In genomic region chr9:96462538-96462937, GRCh38 we compare ENCODE assay signal across 35 cellular contexts.
"Had no signal": no experiment of that assay in that cellular context is flagged by ENCODE, and none has a peak within 500 bp of the region (broad histone marks: within the 10 kb centered on the region; RNA-seq: fewer than 3 reads in every experiment).

No MANE protein-coding gene starts in this region.

- H3K9me3 ChIP-seq: breast epithelium, gastroesophageal sphincter, left lung, mucosa of descending colon, pancreas, prostate gland, sigmoid colon, thoracic aorta had no signal

- H3K27ac Mint-ChIP-seq: activated CD4-positive, alpha-beta T cell treated with anti-CD3 and anti-CD28 coated beads for 36 hours; activated CD8-positive, alpha-beta memory T cell treated with anti-CD3 and anti-CD28 coated beads, Interleukin-2, amount 10 ng/mL, durations not matched to agents 7 days and 5 days; activated CD8-positive, alpha-beta T cell treated with anti-CD3 and anti-CD28 coated beads, Interleukin-2, amount 10 ng/mL, durations not matched to agents 7 days and 5 days; activated naive CD4-positive, alpha-beta T cell treated with anti-CD3 and anti-CD28 coated beads, Interleukin-2, amount 50 U/mL, for 24 hours; activated naive CD8-positive, alpha-beta T cell treated with anti-CD3 and anti-CD28 coated beads, Interleukin-2, amount 50 U/mL, for 24 hours; activated T-helper 2 cell treated with anti-CD3 and anti-CD28 coated beads, Interferon-gamma antibody, Interleukin-2, Interleukin-4, amounts not matched to agents 10 μg/mL and 5 μg/mL and 100 μg/mL, durations not matched to agents 14 hours and 24 hours and 36 hours; dendritic cell treated with granulocyte-macrophage colony-stimulating factor and Interleukin-4, amounts not matched to agents 40 ng/mL and 50 ng/mL, for 4 days; nephron; stimulated activated effector memory CD8-positive, alpha-beta T cell treated with anti-CD3 and anti-CD28 coated beads, Interleukin-12 subunit alpha, Interleukin-12 subunit beta, amount 100 ng/mL, for 72 hours; stimulated activated naive CD8-positive, alpha-beta T cell treated with anti-CD3 and anti-CD28 coated beads, Interleukin-15, Interleukin-2, amounts not matched to agents 100 ng/mL and 50 ng/mL, for 24 hours; T-cell; T-helper 2 cell treated with Interferon-gamma antibody and Interleukin-4, amounts not matched to agents 5 μg/mL and 100 μg/mL, for 36 hours had no signal

- H3K9me3 Mint-ChIP-seq: activated naive CD4-positive, alpha-beta T cell treated with anti-CD3 and anti-CD28 coated beads, Interleukin-2, amount 50 U/mL, for 24 hours; activated naive CD8-positive, alpha-beta T cell treated with anti-CD3 and anti-CD28 coated beads, Interleukin-2, amount 50 U/mL, for 24 hours; activated T-helper 2 cell treated with anti-CD3 and anti-CD28 coated beads, Interferon-gamma antibody, Interleukin-2, Interleukin-4, amounts not matched to agents 10 μg/mL and 5 μg/mL and 100 μg/mL, durations not matched to agents 14 hours and 24 hours and 36 hours; central memory CD8-positive, alpha-beta T cell; dendritic cell treated with granulocyte-macrophage colony-stimulating factor and Interleukin-4, amounts not matched to agents 40 ng/mL and 50 ng/mL, for 4 days; nephron; stimulated activated effector memory CD8-positive, alpha-beta T cell treated with anti-CD3 and anti-CD28 coated beads, Interleukin-12 subunit alpha, Interleukin-12 subunit beta, amount 100 ng/mL, for 72 hours; stimulated activated naive CD8-positive, alpha-beta T cell treated with anti-CD3 and anti-CD28 coated beads, Interleukin-15, Interleukin-2, amounts not matched to agents 100 ng/mL and 50 ng/mL, for 24 hours; T-cell; T-helper 2 cell treated with Interferon-gamma antibody and Interleukin-4, amounts not matched to agents 5 μg/mL and 100 μg/mL, for 36 hours had no signal

- DNase-seq: activated CD4-positive, alpha-beta T cell treated with anti-CD3 and anti-CD28 coated beads for 36 hours; activated CD4-positive, CD25-positive, alpha-beta regulatory T cell; activated CD8-positive, alpha-beta memory T cell treated with anti-CD3 and anti-CD28 coated beads, Interleukin-2, amount 10 ng/mL, durations not matched to agents 7 days and 5 days; activated CD8-positive, alpha-beta T cell treated with anti-CD3 and anti-CD28 coated beads, Interleukin-2, amount 10 ng/mL, durations not matched to agents 7 days and 5 days; activated naive CD8-positive, alpha-beta T cell treated with anti-CD3 and anti-CD28 coated beads, Interleukin-2, amount 50 U/mL, for 24 hours; activated T-cell treated with anti-CD3 and anti-CD28 coated beads, Interleukin-2, amount 50 U/mL, for 48 hours; amygdala; effector CD4-positive, alpha-beta T cell; head of caudate nucleus; hippocampal formation; kidney glomerular epithelial cell; left lung; mucosa of descending colon; nucleus accumbens; pancreas; retina; sigmoid colon; small intestine; stimulated activated CD4-positive, alpha-beta T cell treated with anti-CD3 and anti-CD28 coated beads, Interleukin-4, amount 100 ng/mL, for 24 hours; T-cell; trophoblast cell had no signal

- H3K4me1 ChIP-seq: breast epithelium, left lung, pancreas, prostate gland, sigmoid colon had no signal

- H3K4me3 Mint-ChIP-seq: activated CD4-positive, alpha-beta T cell treated with anti-CD3 and anti-CD28 coated beads for 36 hours; activated CD8-positive, alpha-beta memory T cell treated with anti-CD3 and anti-CD28 coated beads, Interleukin-2, amount 10 ng/mL, durations not matched to agents 7 days and 5 days; activated CD8-positive, alpha-beta T cell treated with anti-CD3 and anti-CD28 coated beads, Interleukin-2, amount 10 ng/mL, durations not matched to agents 7 days and 5 days; activated naive CD4-positive, alpha-beta T cell treated with anti-CD3 and anti-CD28 coated beads, Interleukin-2, amount 50 U/mL, for 24 hours; activated naive CD8-positive, alpha-beta T cell treated with anti-CD3 and anti-CD28 coated beads, Interleukin-2, amount 50 U/mL, for 24 hours; central memory CD8-positive, alpha-beta T cell; dendritic cell treated with granulocyte-macrophage colony-stimulating factor and Interleukin-4, amounts not matched to agents 40 ng/mL and 50 ng/mL, for 4 days; nephron; stimulated activated effector memory CD8-positive, alpha-beta T cell treated with anti-CD3 and anti-CD28 coated beads, Interleukin-12 subunit alpha, Interleukin-12 subunit beta, amount 100 ng/mL, for 72 hours; stimulated activated naive CD8-positive, alpha-beta T cell treated with anti-CD3 and anti-CD28 coated beads, Interleukin-15, Interleukin-2, amounts not matched to agents 100 ng/mL and 50 ng/mL, for 24 hours; T-cell; T-helper 2 cell treated with Interferon-gamma antibody and Interleukin-4, amounts not matched to agents 5 μg/mL and 100 μg/mL, for 36 hours had no signal

- H3K4me3 ChIP-seq: breast epithelium, gastroesophageal sphincter, left lung, lung, mucosa of descending colon, pancreas, prostate gland, sigmoid colon, thoracic aorta had no signal

- H3K27me3 Mint-ChIP-seq: activated CD4-positive, alpha-beta T cell treated with anti-CD3 and anti-CD28 coated beads for 36 hours; activated CD8-positive, alpha-beta memory T cell treated with anti-CD3 and anti-CD28 coated beads, Interleukin-2, amount 10 ng/mL, durations not matched to agents 7 days and 5 days; activated naive CD4-positive, alpha-beta T cell treated with anti-CD3 and anti-CD28 coated beads, Interleukin-2, amount 50 U/mL, for 24 hours; activated naive CD8-positive, alpha-beta T cell treated with anti-CD3 and anti-CD28 coated beads, Interleukin-2, amount 50 U/mL, for 24 hours; central memory CD8-positive, alpha-beta T cell; dendritic cell treated with granulocyte-macrophage colony-stimulating factor and Interleukin-4, amounts not matched to agents 40 ng/mL and 50 ng/mL, for 4 days; stimulated activated naive CD8-positive, alpha-beta T cell treated with anti-CD3 and anti-CD28 coated beads, Interleukin-15, Interleukin-2, amounts not matched to agents 100 ng/mL and 50 ng/mL, for 24 hours; T-cell had no signal

- H3K36me3 ChIP-seq: breast epithelium, pancreas, prostate gland had no signal

- H3K27ac ChIP-seq: breast epithelium, epithelial cell of prostate, gastroesophageal sphincter, left lung, pancreas, prostate gland, sigmoid colon, thoracic aorta had no signal

- ATAC-seq: activated CD4-positive, alpha-beta T cell treated with anti-CD3 and anti-CD28 coated beads for 36 hours; activated CD8-positive, alpha-beta memory T cell treated with anti-CD3 and anti-CD28 coated beads, Interleukin-2, amount 10 ng/mL, durations not matched to agents 7 days and 5 days; activated CD8-positive, alpha-beta T cell treated with anti-CD3 and anti-CD28 coated beads, Interleukin-2, amount 10 ng/mL, durations not matched to agents 7 days and 5 days; activated naive CD8-positive, alpha-beta T cell treated with anti-CD3 and anti-CD28 coated beads, Interleukin-2, amount 50 U/mL, for 24 hours; gastroesophageal sphincter; left lung; mucosa of descending colon; pancreas; stimulated activated effector memory CD8-positive, alpha-beta T cell treated with anti-CD3 and anti-CD28 coated beads, Interleukin-12 subunit alpha, Interleukin-12 subunit beta, amount 100 ng/mL, for 72 hours; T-cell had no signal

- H3K27me3 ChIP-seq: breast epithelium, gastroesophageal sphincter, left lung, pancreas, sigmoid colon had no signal

- H3K4me1 Mint-ChIP-seq: activated naive CD8-positive, alpha-beta T cell treated with anti-CD3 and anti-CD28 coated beads, Interleukin-2, amount 50 U/mL, for 24 hours; central memory CD8-positive, alpha-beta T cell had no signal
